Comparison of ENCODE assay signal across 21 cellular contexts in the genomic region with DNA sequence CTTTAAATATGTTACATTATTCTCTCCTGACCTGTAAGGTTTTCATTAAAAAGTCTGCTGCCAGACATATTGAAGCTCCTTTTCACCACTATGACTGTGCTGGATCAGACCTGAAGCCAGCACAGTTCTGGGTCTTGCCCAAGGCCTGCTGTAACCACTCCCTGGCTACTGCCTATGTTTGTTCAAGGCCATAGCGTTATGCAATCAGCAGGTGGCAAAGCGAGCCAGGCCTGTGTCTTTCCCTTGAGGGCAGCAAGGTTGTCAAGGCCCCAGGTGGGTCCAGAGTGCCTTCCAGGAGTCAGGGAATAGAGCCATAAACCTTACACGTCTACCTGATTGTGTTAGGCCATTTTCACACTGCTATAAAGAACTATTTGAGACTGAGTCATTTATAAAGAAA.
"Had no signal": no experiment of that assay in that cellular context is flagged by ENCODE, and none has a peak within 500 bp of the region (broad histone marks: within the 10 kb centered on the region; RNA-seq: fewer than 3 reads in every experiment).

No MANE protein-coding gene starts in this region.

- H3K27me3 Mint-ChIP-seq: activated CD4-positive, alpha-beta T cell treated with anti-CD3 and anti-CD28 coated beads, Interleukin-2, amount 10 ng/mL, durations not matched to agents 24 days and 14 days; activated naive CD8-positive, alpha-beta T cell; central memory CD8-positive, alpha-beta T cell; memory B cell had no signal

- H3K4me1 Mint-ChIP-seq: activated CD4-positive, alpha-beta T cell treated with anti-CD3 and anti-CD28 coated beads, Interleukin-2, amount 10 ng/mL, durations not matched to agents 24 days and 14 days; central memory CD8-positive, alpha-beta T cell; memory B cell; natural killer cell had no signal

- H3K36me3 Mint-ChIP-seq: activated naive CD8-positive, alpha-beta T cell; memory B cell had no signal

- H3K4me3 Mint-ChIP-seq: activated CD4-positive, alpha-beta T cell treated with anti-CD3 and anti-CD28 coated beads, Interleukin-2, amount 10 ng/mL, durations not matched to agents 24 days and 14 days; activated CD8-positive, alpha-beta T cell treated with anti-CD3 and anti-CD28 coated beads, Interleukin-2, amount 10 ng/mL, durations not matched to agents 7 days and 5 days; activated naive CD8-positive, alpha-beta T cell; central memory CD8-positive, alpha-beta T cell; memory B cell; natural killer cell; T-helper 2 cell treated with Interferon-gamma antibody and Interleukin-4, amounts not matched to agents 5 μg/mL and 100 μg/mL, for 36 hours had no signal

- DNase-seq: activated CD4-positive, alpha-beta T cell treated with anti-CD3 and anti-CD28 coated beads, Interleukin-2, amount 10 ng/mL, durations not matched to agents 24 days and 14 days; activated CD4-positive, CD25-positive, alpha-beta regulatory T cell; activated CD8-positive, alpha-beta memory T cell treated with anti-CD3 and anti-CD28 coated beads, Interleukin-2, amount 50 U/mL, for 4 hours; activated CD8-positive, alpha-beta T cell treated with anti-CD3 and anti-CD28 coated beads, Interleukin-2, amount 10 ng/mL, durations not matched to agents 7 days and 5 days; activated gamma-delta T cell treated with Interleukin-2 at 50 U/mL for 16 hours; activated T-cell treated with anti-CD3 and anti-CD28 coated beads, Interleukin-2, amount 50 U/mL, for 48 hours; amygdala; effector CD8-positive, alpha-beta T cell; islet precursor cell; left lung; natural killer cell; stimulated activated CD4-positive, alpha-beta T cell treated with anti-CD3 and anti-CD28 coated beads, Interleukin-15, amount 100 ng/mL, for 24 hours; stimulated activated CD4-positive, alpha-beta T cell treated with anti-CD3 and anti-CD28 coated beads, Interleukin-4, amount 100 ng/mL, for 1 hour; stimulated activated naive CD4-positive, alpha-beta T cell treated with Interleukin-2 at 50 U/mL for 16 hours; substantia nigra; trophoblast cell had no signal

- H3K9me3 Mint-ChIP-seq: activated CD4-positive, alpha-beta T cell treated with anti-CD3 and anti-CD28 coated beads, Interleukin-2, amount 10 ng/mL, durations not matched to agents 24 days and 14 days had no signal

- ATAC-seq: activated CD8-positive, alpha-beta T cell treated with anti-CD3 and anti-CD28 coated beads, Interleukin-2, amount 10 ng/mL, durations not matched to agents 7 days and 5 days; body of pancreas; left lung; natural killer cell had no signal

- H3K27ac Mint-ChIP-seq: activated CD4-positive, alpha-beta T cell treated with anti-CD3 and anti-CD28 coated beads, Interleukin-2, amount 10 ng/mL, durations not matched to agents 24 days and 14 days; activated CD8-positive, alpha-beta T cell treated with anti-CD3 and anti-CD28 coated beads, Interleukin-2, amount 10 ng/mL, durations not matched to agents 7 days and 5 days; activated naive CD8-positive, alpha-beta T cell; memory B cell; natural killer cell; T-helper 2 cell treated with Interferon-gamma antibody and Interleukin-4, amounts not matched to agents 5 μg/mL and 100 μg/mL, for 36 hours had no signal
